8 cellular contexts compared by ENCODE assay signal in genomic region chr5:176237971-176238644, GRCh38. TPM values are rescaled to one million over a fixed set of nuclear protein-coding genes. Genes with fewer than 3 reads are reported as not detected.
DNase-seq lines count a peak whose midpoint lies in the region; ATAC-seq and TF ChIP-seq lines count a peak whose summit lies in the region.
"Not testable (repeated sequence)": the region's sequence is repeated elsewhere in the genome, so short reads cannot be mapped to it uniquely, and the experiment has no call there.

TSS of gene SIMC1 (plus strand) at chr5:176238424. CDS start at chr5:176238509, 85 bp downstream.

- CTCF ChIA-PET in activated CD4-positive, alpha-beta memory T cell treated with anti-CD3 and anti-CD28 coated beads for 36 hours (lab: Charles Lee), result not testable (repeated sequence)

- intact Hi-C loops in activated CD4-positive, alpha-beta memory T cell treated with anti-CD3 and anti-CD28 coated beads for 36 hours (cut with micrococcal nuclease), result loop anchor here (5.0 to 10.0 kb wide), 2 partner anchors 147 to 359 kb away; partner anchors contain the start of genes HIGD2A and NOP16

- not testable (repeated sequence) for H3K27me3 Mint-ChIP-seq in activated CD4-positive, alpha-beta memory T cell treated with anti-CD3 and anti-CD28 coated beads for 36 hours

- not testable (repeated sequence) for H3K4me1 Mint-ChIP-seq in activated CD4-positive, alpha-beta memory T cell treated with anti-CD3 and anti-CD28 coated beads for 36 hours (ENCODE audit: low read depth)

- DNase-seq in AG08395 (ENCODE audit: low spot score) (peak; percentile 35), NCI-H2171 treated with DMSO at 0.1 percent for 48 hours (lab: John Stamatoyannopoulos, UW) (peak; percentile 11), left kidney (ENCODE audit: low read depth, low spot score) (peak; percentile 76)
- DNase-seq in activated CD4-positive, alpha-beta memory T cell treated with anti-CD3 and anti-CD28 coated beads for 36 hours, result peak; percentile 66
- not testable (repeated sequence) for DNase-seq in choroid plexus epithelial cell (ENCODE audit: low read depth)
- peak; percentile 41 to 62 for DNase-seq in stimulated activated CD4-positive, alpha-beta T cell treated with anti-CD3 and anti-CD28 coated beads, Interleukin-15, amount 100 ng/mL, for 1 hour (ENCODE audit: low read depth in 1 of 2, low spot score in 1 of 2)

- peak within 1 kb of the TSS; percentile 72 for H3K4me3 Mint-ChIP-seq in activated CD4-positive, alpha-beta memory T cell treated with anti-CD3 and anti-CD28 coated beads for 36 hours

- ATAC-seq in GM18909 (IDR thresholded peaks at IDR 0.05; ENCODE audit: poor library complexity, unreplicated experiment) (peak; percentile 56), HG02938 (IDR thresholded peaks at IDR 0.05; ENCODE audit: unreplicated experiment) (peak; percentile 46)

- not testable (repeated sequence) for TF ChIP-seq CTCF in choroid plexus epithelial cell (conservative IDR thresholded peaks at IDR 0.05; ENCODE audit: low read depth, low read length)

- peak within 1 kb of the TSS; percentile 52 for H3K4me3 ChIP-seq in choroid plexus epithelial cell (ENCODE audit: low read depth, low read length)

- not testable (repeated sequence) for H3K27ac Mint-ChIP-seq in activated CD4-positive, alpha-beta memory T cell treated with anti-CD3 and anti-CD28 coated beads for 36 hours

- not testable (repeated sequence) for H3K9me3 Mint-ChIP-seq in activated CD4-positive, alpha-beta memory T cell treated with anti-CD3 and anti-CD28 coated beads for 36 hours

- POLR2A ChIA-PET in activated CD4-positive, alpha-beta memory T cell treated with anti-CD3 and anti-CD28 coated beads for 36 hours (lab: Charles Lee), result not testable (repeated sequence)

- H3K36me3 Mint-ChIP-seq in activated CD4-positive, alpha-beta memory T cell treated with anti-CD3 and anti-CD28 coated beads for 36 hours, result not testable (repeated sequence)

RNA-seq across cellular contexts. Expression of gene SIMC1, which starts in this region (rescaled TPM):
- total RNA-seq in activated CD4-positive, alpha-beta memory T cell treated with anti-CD3 and anti-CD28 coated beads for 36 hours, result 10 to 100 TPM; 24.4 to 26.8 TPM
